ENCODE assay signal across 12 cellular contexts in the genomic region with DNA sequence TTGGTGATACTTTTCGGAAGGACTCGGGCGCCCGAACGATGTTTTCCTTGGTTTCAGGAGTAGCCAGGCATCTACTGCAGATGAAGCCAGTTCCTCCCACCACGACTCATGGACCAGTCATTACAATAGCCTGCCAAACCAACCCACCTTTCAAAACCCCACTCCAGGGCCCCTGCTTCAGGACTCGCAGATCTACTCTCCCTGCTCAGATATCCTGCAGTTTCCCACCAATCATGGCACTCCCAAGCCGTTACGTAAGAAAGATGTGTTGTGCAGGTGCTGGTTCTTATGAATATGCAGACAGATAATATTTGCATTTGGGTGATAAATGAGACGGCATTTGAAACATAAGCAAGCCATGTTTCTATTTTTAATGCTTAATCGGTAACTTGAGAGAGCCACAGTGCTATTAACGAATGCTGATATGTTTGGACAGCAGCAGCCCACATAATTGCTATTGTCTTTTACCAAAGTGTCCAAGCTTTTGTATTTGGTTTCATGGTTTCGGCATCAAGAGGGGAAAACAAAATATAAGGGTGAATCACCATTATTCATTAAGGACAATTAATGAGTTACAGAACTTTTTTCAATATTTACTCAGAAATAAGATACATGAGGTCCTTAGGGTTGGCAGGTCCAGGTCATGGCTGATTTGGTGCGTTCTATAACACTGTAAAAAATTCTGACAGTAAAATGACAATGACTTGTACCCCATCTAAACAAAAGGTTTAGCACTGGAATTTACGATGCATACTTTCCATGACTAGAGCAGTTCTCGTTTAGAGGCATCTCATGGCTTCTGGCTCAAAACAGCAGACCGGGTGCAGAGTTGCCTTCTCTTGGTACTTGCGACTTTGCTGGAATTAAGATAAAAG. TPM values are rescaled to one million over a fixed set of nuclear protein-coding genes. Genes with fewer than 3 reads are reported as not detected.
A peak's percentile ranks its signal among the peaks of the same experiment; 100 is the strongest.
DNase-seq lines count a peak whose midpoint lies in the region; ATAC-seq and TF ChIP-seq lines count a peak whose summit lies in the region.
"Had no signal": no experiment of that assay in that cellular context is flagged by ENCODE, and none has a peak within 500 bp of the region (broad histone marks: within the 10 kb centered on the region; RNA-seq: fewer than 3 reads in every experiment).

No MANE protein-coding gene starts in this region.

- H3K4me3 Mint-ChIP-seq in stimulated activated memory B cell treated with anti-CD40 and anti-IgM and Interleukin-4, amounts not matched to agents 10 μg/mL and 1 μg/mL and 100 μg/mL, for 72 hours, result no peak overlapping the region
- H3K4me3 Mint-ChIP-seq: activated naive CD4-positive, alpha-beta T cell treated with anti-CD3 and anti-CD28 coated beads, Interleukin-2, amount 10 ng/mL, durations not matched to agents 7 days and 5 days had no signal

- H3K27ac Mint-ChIP-seq in stimulated activated memory B cell treated with anti-CD40 and anti-IgM and Interleukin-4, amounts not matched to agents 10 μg/mL and 1 μg/mL and 100 μg/mL, for 72 hours, result no peak overlapping the region
- H3K27ac Mint-ChIP-seq: activated naive CD4-positive, alpha-beta T cell treated with anti-CD3 and anti-CD28 coated beads, Interleukin-2, amount 10 ng/mL, durations not matched to agents 7 days and 5 days had no signal

- no peaks in the 10 kb centered on the region for H3K36me3 ChIP-seq in gastroesophageal sphincter
- H3K36me3 ChIP-seq in effector memory CD4-positive, alpha-beta T cell (ENCODE audit: control insufficient read depth, insufficient read depth, low read length), result no peaks in the 10 kb centered on the region

- no peaks in the 10 kb centered on the region for H3K9me3 ChIP-seq in gastroesophageal sphincter
- no peaks in the 10 kb centered on the region for H3K9me3 ChIP-seq in effector memory CD4-positive, alpha-beta T cell (ENCODE audit: control insufficient read depth, low read length)

- DNase-seq in GM20000 (ENCODE audit: low spot score), result peak; percentile 54
- DNase-seq in DMS 273 treated with DMSO at 0.1 percent for 48 hours (lab: John Stamatoyannopoulos, UW), result no peak
- no peak for DNase-seq in D341Med (ENCODE audit: low spot score)
- DNase-seq in effector memory CD4-positive, alpha-beta T cell, result no peak
- DNase-seq: activated naive CD4-positive, alpha-beta T cell treated with anti-CD3 and anti-CD28 coated beads, Interleukin-2, amount 10 ng/mL, durations not matched to agents 7 days and 5 days; CD8-positive, alpha-beta memory T cell had no signal

- no peaks in the 10 kb centered on the region for H3K9me3 Mint-ChIP-seq in stimulated activated memory B cell treated with anti-CD40 and anti-IgM and Interleukin-4, amounts not matched to agents 10 μg/mL and 1 μg/mL and 100 μg/mL, for 72 hours
- H3K9me3 Mint-ChIP-seq: activated naive CD4-positive, alpha-beta T cell treated with anti-CD3 and anti-CD28 coated beads, Interleukin-2, amount 10 ng/mL, durations not matched to agents 7 days and 5 days; CD8-positive, alpha-beta memory T cell had no signal

- 31 to 67% methylated on average over 9 to 17 of the region's 18 CpGs for WGBS in gastroesophageal sphincter (ENCODE audit: low coverage in 1 of 2), 2 donors

- H3K4me1 ChIP-seq in gastroesophageal sphincter, result peaks cover 0 to 38% (median 7%) of the 10 kb centered on the region in 3 donors
- H3K4me1 ChIP-seq in effector memory CD4-positive, alpha-beta T cell (ENCODE audit: control insufficient read depth, insufficient read depth, low read length, poor library complexity, severe bottlenecking), result peaks cover 21% of the 10 kb centered on the region

- no peak for TF ChIP-seq POLR2A in gastroesophageal sphincter (IDR thresholded peaks at IDR 0.05)

- no peaks in the 10 kb centered on the region for H3K36me3 Mint-ChIP-seq in stimulated activated memory B cell treated with anti-CD40 and anti-IgM and Interleukin-4, amounts not matched to agents 10 μg/mL and 1 μg/mL and 100 μg/mL, for 72 hours
- H3K36me3 Mint-ChIP-seq: activated naive CD4-positive, alpha-beta T cell treated with anti-CD3 and anti-CD28 coated beads, Interleukin-2, amount 10 ng/mL, durations not matched to agents 7 days and 5 days; CD8-positive, alpha-beta memory T cell had no signal

- TF ChIP-seq EP300 in gastroesophageal sphincter (IDR thresholded peaks at IDR 0.05), result no peak

- TF ChIP-seq CTCF in GM20000 (IDR thresholded peaks at IDR 0.05; ENCODE audit: extremely low read depth, missing control alignments), result no peak
- TF ChIP-seq CTCF in gastroesophageal sphincter (IDR thresholded peaks at IDR 0.05), result no peak

- H3K4me3 ChIP-seq in gastroesophageal sphincter, result no peak overlapping the region
- no peak overlapping the region for H3K4me3 ChIP-seq in effector memory CD4-positive, alpha-beta T cell (ENCODE audit: insufficient read depth, low read depth, low read length, poor library complexity, severe bottlenecking)

- peaks cover 35% of the 10 kb centered on the region for H3K4me1 Mint-ChIP-seq in stimulated activated memory B cell treated with anti-CD40 and anti-IgM and Interleukin-4, amounts not matched to agents 10 μg/mL and 1 μg/mL and 100 μg/mL, for 72 hours

- ATAC-seq in GM18511 (IDR thresholded peaks at IDR 0.05; ENCODE audit: unreplicated experiment) (peak; percentile 33), HG03432 (IDR thresholded peaks at IDR 0.05; ENCODE audit: unreplicated experiment) (peak; percentile 25), gastroesophageal sphincter (no peak)
- ATAC-seq in stimulated activated memory B cell treated with anti-CD40 and anti-IgM and Interleukin-4, amounts not matched to agents 10 μg/mL and 1 μg/mL and 100 μg/mL, for 72 hours, result no peak
- ATAC-seq: Panc1 had no signal

- H3K27me3 Mint-ChIP-seq in stimulated activated memory B cell treated with anti-CD40 and anti-IgM and Interleukin-4, amounts not matched to agents 10 μg/mL and 1 μg/mL and 100 μg/mL, for 72 hours, result peaks cover 55% of the 10 kb centered on the region

- peaks cover 7% of the 10 kb centered on the region for H3K27me3 ChIP-seq in gastroesophageal sphincter
- peaks cover 41% of the 10 kb centered on the region for H3K27me3 ChIP-seq in effector memory CD4-positive, alpha-beta T cell (replicated peaks; ENCODE audit: control insufficient read depth, insufficient read depth, low read length, poor library complexity, severe bottlenecking)

- H3K27ac ChIP-seq in gastroesophageal sphincter, result peak overlapping the region in 3 of 4 donors; percentile 8 to 45 (median 39)
- H3K27ac ChIP-seq in effector memory CD4-positive, alpha-beta T cell (ENCODE audit: insufficient read depth, low read length, poor library complexity, severe bottlenecking), result no peak overlapping the region
- H3K27ac ChIP-seq: VCaP had no signal

RNA-seq across cellular contexts. Expression of a gene that starts 3.7 kb away (rescaled TPM):
- 10 to 100 TPM in 3 of 4 donors, 1 to 10 TPM in 1; 8.6 to 50.7 (median 32.6) TPM for total RNA-seq in gastroesophageal sphincter

RNA-seq across cellular contexts. Expression of a gene that starts 38.6 kb away (rescaled TPM):
- 1 to 10 TPM in 3 of 4 donors, under 1 TPM in 1; 0.40 to 3.2 (median 2.0) TPM for total RNA-seq in gastroesophageal sphincter

RNA-seq across cellular contexts. Expression of a gene that starts 40.6 kb away (rescaled TPM):
- 10 to 100 TPM; 20.1 to 57.2 (median 33.6) TPM for total RNA-seq in gastroesophageal sphincter

Comparison
In these comparisons a context has a peak if more than half of its experiments do, and no peak if none do; other contexts are left out.
1. ATAC-seq: peak in GM18511 (single experiment) and HG03432 (single experiment); none in gastroesophageal sphincter (single experiment) and stimulated activated memory B cell treated with anti-CD40 and anti-IgM and Interleukin-4, amounts not matched to agents 10 μg/mL and 1 μg/mL and 100 μg/mL, for 72 hours (single experiment).